10 cellular contexts compared by ENCODE assay signal in the genomic region with DNA sequence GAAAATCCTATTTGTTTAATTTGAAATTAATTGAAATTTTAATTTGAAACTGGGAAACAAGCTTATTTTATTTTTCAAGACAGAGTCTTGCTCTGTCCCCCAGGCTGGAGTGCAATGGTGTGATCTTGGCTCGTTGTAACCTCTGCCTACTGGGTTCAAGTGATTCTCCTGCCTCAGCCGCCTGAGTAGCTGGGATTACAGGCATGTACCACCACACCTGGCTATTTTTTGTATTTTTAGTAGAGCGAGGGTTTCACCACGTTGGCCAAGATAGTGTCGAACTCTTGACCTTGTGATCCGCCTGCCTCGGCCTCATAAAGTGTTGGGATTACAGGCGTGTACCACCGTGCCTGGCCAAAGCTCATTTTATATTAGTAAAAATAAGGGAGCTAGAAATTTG. TPM values are rescaled to one million over a fixed set of nuclear protein-coding genes. Genes with fewer than 3 reads are reported as not detected.
DNase-seq lines count a peak whose midpoint lies in the region; ATAC-seq and TF ChIP-seq lines count a peak whose summit lies in the region.
"Had no signal": no experiment of that assay in that cellular context is flagged by ENCODE, and none has a peak within 500 bp of the region (broad histone marks: within the 10 kb centered on the region; RNA-seq: fewer than 3 reads in every experiment).

No MANE protein-coding gene starts in this region.

- H3K36me3 Mint-ChIP-seq in activated naive CD4-positive, alpha-beta T cell treated with anti-CD3 and anti-CD28 coated beads, Interleukin-2, amount 10 ng/mL, durations not matched to agents 7 days and 5 days: peaks cover 83% of the 10 kb centered on the region
- peaks cover 94% of the 10 kb centered on the region for H3K36me3 Mint-ChIP-seq in brain
- H3K36me3 Mint-ChIP-seq in type B pancreatic cell: peaks cover 70% of the 10 kb centered on the region

- no peaks in the 10 kb centered on the region for H3K9me3 Mint-ChIP-seq in activated naive CD4-positive, alpha-beta T cell treated with anti-CD3 and anti-CD28 coated beads, Interleukin-2, amount 10 ng/mL, durations not matched to agents 7 days and 5 days
- peaks cover 0 to 38% (median 10%) of the 10 kb centered on the region in 5 experiments for H3K9me3 Mint-ChIP-seq in brain
- H3K9me3 Mint-ChIP-seq in type B pancreatic cell: no peaks in the 10 kb centered on the region

- CTCF ChIA-PET in activated naive CD4-positive, alpha-beta T cell treated with anti-CD3 and anti-CD28 coated beads, Interleukin-2, amount 10 ng/mL, durations not matched to agents 7 days and 5 days (lab: Charles Lee): interaction anchor here (1.0 to 2.2 kb wide), 7 partner anchors 9 to 184 kb away, joined by 3 to 6 read pairs (median 4); no protein-coding TSS in a partner anchor

- H3K27me3 Mint-ChIP-seq in activated naive CD4-positive, alpha-beta T cell treated with anti-CD3 and anti-CD28 coated beads, Interleukin-2, amount 10 ng/mL, durations not matched to agents 7 days and 5 days: peaks cover 5% of the 10 kb centered on the region
- H3K27me3 Mint-ChIP-seq in brain: peaks cover 37% of the 10 kb centered on the region
- H3K27me3 Mint-ChIP-seq in type B pancreatic cell: peaks cover 11% of the 10 kb centered on the region

- peak; percentile 17 for DNase-seq in activated naive CD4-positive, alpha-beta T cell treated with anti-CD3 and anti-CD28 coated beads, Interleukin-2, amount 10 ng/mL, durations not matched to agents 7 days and 5 days
- DNase-seq in activated naive CD4-positive, alpha-beta T cell treated with anti-CD3 and anti-CD28 coated beads, Interleukin-2, amount 50 U/mL, for 16 hours: no peak
- DNase-seq in mesenteric fat pad (ENCODE audit: low spot score) (peak; percentile 22), type B pancreatic cell (ENCODE audit: extremely low spot score, unreplicated experiment) (no peak), NOMO-1 treated with dmso at 0.1 percent for 144 hours (lab: John Stamatoyannopoulos, UW; ENCODE audit: unreplicated experiment) (no peak), erythroblast (lab: John Stamatoyannopoulos, UW) (no peak)
- DNase-seq: EL, SHP77 had no signal

- TF ChIP-seq POLR2A in erythroblast (IDR thresholded peaks at IDR 0.05; ENCODE audit: low read length): no peak

- H3K4me3 Mint-ChIP-seq in activated naive CD4-positive, alpha-beta T cell treated with anti-CD3 and anti-CD28 coated beads, Interleukin-2, amount 10 ng/mL, durations not matched to agents 7 days and 5 days: peak overlapping the region; percentile 89
- peak overlapping the region; percentile 79 to 99 (median 95) for H3K4me3 Mint-ChIP-seq in brain
- H3K4me3 Mint-ChIP-seq in type B pancreatic cell: peak overlapping the region; percentile 99

- ATAC-seq in GM19328 (IDR thresholded peaks at IDR 0.05; ENCODE audit: unreplicated experiment): no peak

- TF ChIP-seq CTCF in brain (conservative IDR thresholded peaks at IDR 0.05) (no peak), type B pancreatic cell (conservative IDR thresholded peaks at IDR 0.05) (no peak)

- peaks cover 68% of the 10 kb centered on the region for H3K4me1 Mint-ChIP-seq in activated naive CD4-positive, alpha-beta T cell treated with anti-CD3 and anti-CD28 coated beads, Interleukin-2, amount 10 ng/mL, durations not matched to agents 7 days and 5 days
- H3K4me1 Mint-ChIP-seq in brain (peaks cover 71% of the 10 kb centered on the region), type B pancreatic cell (ENCODE audit: unreplicated experiment) (peaks cover 50% of the 10 kb centered on the region)

- peak overlapping the region; percentile 77 for H3K27ac Mint-ChIP-seq in activated naive CD4-positive, alpha-beta T cell treated with anti-CD3 and anti-CD28 coated beads, Interleukin-2, amount 10 ng/mL, durations not matched to agents 7 days and 5 days
- peak overlapping the region in 3 of 5 experiments; percentile 32 to 100 (median 83) for H3K27ac Mint-ChIP-seq in brain
- peak overlapping the region; percentile 84 for H3K27ac Mint-ChIP-seq in type B pancreatic cell

RNA-seq across cellular contexts. Expression of a gene that starts 4.2 kb away (rescaled TPM):
- 187 TPM for polyA plus RNA-seq in brain (ENCODE audit: insufficient read depth, low read depth, low replicate concordance)
- total RNA-seq in mesenteric fat pad (214 TPM), type B pancreatic cell (ENCODE audit: low replicate concordance) (361 and 455 TPM in 2 replicates)

RNA-seq across cellular contexts. Expression of a gene that starts 51.0 kb away (rescaled TPM):
- polyA plus RNA-seq in brain (ENCODE audit: insufficient read depth, low read depth, low replicate concordance): 39.2 TPM
- total RNA-seq in mesenteric fat pad (31.2 TPM), type B pancreatic cell (ENCODE audit: low replicate concordance) (50.1 and 64.9 TPM in 2 replicates)

Comparison
In these comparisons a context has a peak if more than half of its experiments do, and no peak if none do; other contexts are left out.
1. DNase-seq: peak in activated naive CD4-positive, alpha-beta T cell treated with anti-CD3 and anti-CD28 coated beads, Interleukin-2, amount 10 ng/mL, durations not matched to agents 7 days and 5 days (single experiment) and mesenteric fat pad (single experiment); none in activated naive CD4-positive, alpha-beta T cell treated with anti-CD3 and anti-CD28 coated beads, Interleukin-2, amount 50 U/mL, for 16 hours (single experiment), type B pancreatic cell (single experiment), NOMO-1 treated with dmso at 0.1 percent for 144 hours (single experiment) and erythroblast (0 of 2).
2. Peak in every context shown above with its lines, with median percentiles within 50 percentile points of each other: H3K27ac Mint-ChIP-seq and H3K4me3 Mint-ChIP-seq.